Comparison of ENCODE assay signal across 18 cellular contexts in the genomic region with DNA sequence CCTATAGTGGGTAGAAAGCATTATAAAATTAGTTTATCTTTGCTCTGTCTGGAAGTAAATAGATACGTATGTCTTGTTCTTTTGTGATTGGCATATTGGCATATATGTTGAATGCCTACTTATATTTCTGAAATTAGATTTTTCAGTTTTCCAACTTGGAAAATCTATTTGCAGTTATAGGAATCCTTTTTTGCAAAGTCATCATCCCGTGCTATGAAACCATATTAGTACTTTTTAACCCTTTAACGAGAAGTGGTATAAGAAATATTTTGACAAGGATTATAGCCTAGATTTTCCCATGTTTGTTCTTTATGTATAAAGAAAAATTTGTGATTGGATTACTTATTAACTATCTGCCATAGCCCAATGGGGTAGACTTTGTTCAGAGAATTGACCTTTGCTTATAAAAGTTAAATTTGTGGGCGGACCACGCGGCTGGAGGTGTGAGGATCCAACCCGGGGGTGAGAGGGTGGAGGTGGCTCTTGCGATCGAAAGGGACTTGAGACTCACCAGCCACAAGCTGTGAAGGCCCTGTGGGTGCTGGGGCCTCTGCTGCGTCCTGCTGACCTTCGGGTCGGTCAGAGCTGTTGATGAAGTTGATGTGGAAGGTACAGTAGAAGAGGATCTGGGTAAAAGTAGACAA.
"Had no signal": no experiment of that assay in that cellular context is flagged by ENCODE, and none has a peak within 500 bp of the region (broad histone marks: within the 10 kb centered on the region; RNA-seq: fewer than 3 reads in every experiment).

No MANE protein-coding gene starts in this region.

- H3K4me2 ChIP-seq: neural progenitor cell had no signal

- H3K27ac ChIP-seq: epithelial cell of prostate, esophagus muscularis mucosa, gastrocnemius medialis, heart right ventricle, neural progenitor cell, pancreas, thoracic aorta, transverse colon had no signal

- H3K9me3 ChIP-seq: esophagus muscularis mucosa, gastrocnemius medialis, heart right ventricle, pancreas, thoracic aorta, transverse colon had no signal

- H3K36me3 ChIP-seq: neural progenitor cell, thoracic aorta had no signal

- H3K4me1 ChIP-seq: neural progenitor cell had no signal

- H3K27me3 ChIP-seq: esophagus muscularis mucosa, gastrocnemius medialis, heart right ventricle, pancreas, transverse colon had no signal

- H3K9ac ChIP-seq: neural progenitor cell had no signal

- H3K4me3 ChIP-seq: esophagus muscularis mucosa, gastrocnemius medialis, heart right ventricle, neural progenitor cell, pancreas, thoracic aorta, transverse colon had no signal

- DNase-seq: effector memory CD8-positive, alpha-beta T cell; gastrocnemius medialis; heart right ventricle; hypothalamus; islet precursor cell; left ventricle myocardium superior; occipital lobe; pancreas; right cardiac atrium; stimulated activated CD4-positive, alpha-beta T cell treated with anti-CD3 and anti-CD28 coated beads, Interleukin-4, amount 100 ng/mL, for 1 hour; stimulated activated CD8-positive, alpha-beta memory T cell treated with anti-CD3 and anti-CD28 coated beads, Interleukin-4, amount 100 ng/mL, for 48 hours; transverse colon had no signal

- ATAC-seq: effector memory CD8-positive, alpha-beta T cell; gastrocnemius medialis; heart right ventricle; left ventricle myocardium superior; natural killer cell treated with Interleukin-12 subunit alpha and Interleukin-12 subunit beta and Interleukin-15 and Interleukin-18, amount 100 ng/mL, for 72 hours; pancreas; stimulated activated effector memory CD8-positive, alpha-beta T cell treated with anti-CD3 and anti-CD28 coated beads, Interleukin-12 subunit alpha, Interleukin-12 subunit beta, amount 100 ng/mL, for 72 hours had no signal
